13 cellular contexts compared by ENCODE assay signal in genomic region chr17:75364078-75364477, GRCh38. TPM values are rescaled to one million over a fixed set of nuclear protein-coding genes. Genes with fewer than 3 reads are reported as not detected.
DNase-seq lines count a peak whose midpoint lies in the region; ATAC-seq, FAIRE-seq and TF ChIP-seq lines count a peak whose summit lies in the region.
"Had no signal": no experiment of that assay in that cellular context is flagged by ENCODE, and none has a peak within 500 bp of the region (broad histone marks: within the 10 kb centered on the region; RNA-seq: fewer than 3 reads in every experiment).

No MANE protein-coding gene starts in this region.

- H3K4me1 ChIP-seq in spleen: peaks cover 46 to 100% (median 92%) of the 10 kb centered on the region in 6 donors
- peaks cover 33% of the 10 kb centered on the region for H3K4me1 ChIP-seq in testis
- H3K4me1 ChIP-seq in HepG2 (ENCODE audit: insufficient read depth, low read length): peaks cover 90% of the 10 kb centered on the region

- peak overlapping the region; percentile 10 for H3K4me3 Mint-ChIP-seq in activated T-helper 17 cell treated with anti-CD3 and anti-CD28 coated beads, Interleukin-2, amount 50 U/mL, for 72 hours

- FAIRE-seq in H54 (lab: Jason Lieb, UNC): peak; percentile 98
- no peak for FAIRE-seq in HepG2 (lab: Jason Lieb, UNC)
- FAIRE-seq: D721Med had no signal

- H4K20me1 ChIP-seq in HepG2 (ENCODE audit: insufficient read depth, low read length): peaks cover 23% of the 10 kb centered on the region

- H3K36me3 ChIP-seq in spleen (no peaks in the 10 kb centered on the region), testis (ENCODE audit: low read depth, missing control alignments) (no peaks in the 10 kb centered on the region), HepG2 (replicated peaks in 1 of 2; ENCODE audit: control insufficient read depth in 1 of 2, insufficient read depth in 2 of 2, low read length in 2 of 2) (no peaks in the 10 kb centered on the region)

- H3K27me3 ChIP-seq in spleen (replicated peaks in 1 of 7): no peaks in the 10 kb centered on the region
- H3K27me3 ChIP-seq in testis: no peaks in the 10 kb centered on the region
- no peaks in the 10 kb centered on the region for H3K27me3 ChIP-seq in HepG2 (ENCODE audit: control insufficient read depth in 1 of 2, insufficient read depth in 2 of 2, low read length in 2 of 2)

- H3K27ac ChIP-seq in caudate nucleus (ENCODE audit: low read depth, low read length): no peak overlapping the region
- no peak overlapping the region for H3K27ac ChIP-seq in spleen
- H3K27ac ChIP-seq in testis: no peak overlapping the region
- no peak overlapping the region for H3K27ac ChIP-seq in HepG2 (ENCODE audit: extremely low read length, insufficient read depth, low read length)
- H3K27ac ChIP-seq: VCaP had no signal

- TF ChIP-seq EP300 in HepG2 (IDR thresholded peaks at IDR 0.05; ENCODE audit: low read depth in 2 of 2, low read length in 2 of 2): no peak
- TF ChIP-seq EP300 in HepG2 (CRISPR knock-in tag; IDR thresholded peaks at IDR 0.05; ENCODE audit: borderline replicate concordance): no peak

- POLR2A ChIA-PET in HepG2 (lab: Yijun Ruan, JAX): no interaction called here

- peaks cover 97% of the 10 kb centered on the region for H3K79me2 ChIP-seq in HepG2 (ENCODE audit: insufficient read depth, low read length)

- peaks cover 71% of the 10 kb centered on the region for H3K4me1 Mint-ChIP-seq in activated T-helper 17 cell treated with anti-CD3 and anti-CD28 coated beads, Interleukin-2, amount 50 U/mL, for 72 hours

- TF ChIP-seq POLR2A in H54 (IDR thresholded peaks at IDR 0.05; ENCODE audit: low read depth, low read length) (no peak), spleen (IDR thresholded peaks at IDR 0.05) (no peak), testis (IDR thresholded peaks at IDR 0.05) (no peak), HepG2 (IDR thresholded peaks at IDR 0.05; ENCODE audit: insufficient read depth in 1 of 2, low read depth in 2 of 2, low read length in 2 of 2) (no peak)

- no peaks in the 10 kb centered on the region for H3K9me3 ChIP-seq in spleen
- no peaks in the 10 kb centered on the region for H3K9me3 ChIP-seq in testis
- no peaks in the 10 kb centered on the region for H3K9me3 ChIP-seq in HepG2 (ENCODE audit: low read length)

- H3K27me3 Mint-ChIP-seq in activated T-helper 17 cell treated with anti-CD3 and anti-CD28 coated beads, Interleukin-2, amount 50 U/mL, for 72 hours: no peaks in the 10 kb centered on the region
- H3K27me3 Mint-ChIP-seq: brain had no signal

- H3K27ac Mint-ChIP-seq in activated T-helper 17 cell treated with anti-CD3 and anti-CD28 coated beads, Interleukin-2, amount 50 U/mL, for 72 hours: no peak overlapping the region

- no peak for TF ChIP-seq RAD21 in HepG2 (CRISPR knock-in tag; IDR thresholded peaks at IDR 0.05)

- CTCF ChIA-PET in HepG2 (lab: Yijun Ruan, JAX; ENCODE audit: low intra/inter-chr PET ratio, low total read pairs): no interaction called here

- DNase-seq in AG08396 (ENCODE audit: low spot score): peak; percentile 59
- DNase-seq in H54 (ENCODE audit: insufficient read length, low spot score): peak; percentile 51
- DNase-seq in left colon: no peak
- no peak for DNase-seq in caudate nucleus (lab: John Stamatoyannopoulos, UW)
- DNase-seq in spleen: no peak
- no peak for DNase-seq in testis
- no peak for DNase-seq in HepG2 (ENCODE audit: low spot score)
- DNase-seq: KG1, nucleus accumbens had no signal

- no TSS peak for BruUV-seq in HepG2 (replicated peaks; lab: Mats Ljungman, UMichigan)

- intact Hi-C loops in left colon (cut with DNase I, micrococcal nuclease) (no loop called here), spleen (cut with DNase I; ENCODE audit: low total_unique reads) (no loop called here), testis (cut with DNase I; ENCODE audit: low total_unique reads) (no loop called here), HepG2 (cut with micrococcal nuclease; ENCODE audit: unreplicated experiment) (no loop called here)

- peaks cover 6% of the 10 kb centered on the region for H3K36me3 Mint-ChIP-seq in activated T-helper 17 cell treated with anti-CD3 and anti-CD28 coated beads, Interleukin-2, amount 50 U/mL, for 72 hours (ENCODE audit: low read depth)
- H3K36me3 Mint-ChIP-seq: brain had no signal

- TF ChIP-seq CTCF in spleen (IDR thresholded peaks at IDR 0.05 in 8 of 11, conservative IDR thresholded peaks at IDR 0.05 in 3 of 11): no peak
- TF ChIP-seq CTCF in testis (IDR thresholded peaks at IDR 0.05): no peak
- no peak for TF ChIP-seq CTCF in HepG2 (CRISPR knock-in tag; IDR thresholded peaks at IDR 0.05)

- no peaks in the 10 kb centered on the region for H3K9me3 Mint-ChIP-seq in activated T-helper 17 cell treated with anti-CD3 and anti-CD28 coated beads, Interleukin-2, amount 50 U/mL, for 72 hours
- H3K9me3 Mint-ChIP-seq: brain had no signal

- H3K4me3 ChIP-seq in spleen (no peak overlapping the region), testis (no peak overlapping the region), HepG2 (replicated peaks in 1 of 3; ENCODE audit: insufficient read depth in 1 of 3, low read depth in 2 of 3, low read length in 3 of 3) (no peak overlapping the region)

- H3K9ac ChIP-seq in HepG2 (ENCODE audit: insufficient read depth, low read depth, low read length): no peak overlapping the region

- H3K4me2 ChIP-seq in HepG2 (ENCODE audit: low read depth, low read length): no peak overlapping the region

- no peak overlapping the region for H2AFZ ChIP-seq in HepG2 (ENCODE audit: low read length)

- ATAC-seq in activated T-helper 17 cell treated with anti-CD3 and anti-CD28 coated beads, Interleukin-2, amount 50 U/mL, for 72 hours (replicated peaks): no peak
- ATAC-seq in left colon (peak; percentile 56), HepG2 (no peak)

- WGBS in spleen, 5 donors: 83 to 90% (median 88%) methylated on average over 2 of the region's 2 CpGs
- 85 to 98% methylated on average over 2 of the region's 2 CpGs for WGBS in testis, 2 donors
- WGBS in HepG2 (ENCODE audit: low lambda C conversion rate): 97% methylated on average over 2 of the region's 2 CpGs

- in situ Hi-C loops in HepG2 (cut with HindIII; ENCODE audit: extremely low pct_ligation_motif_present, low pct_unique_long_range_greater_than_20kb): no loop called here

TF ChIP-seq in HepG2, 621 proteins besides CTCF, POLR2A, EP300 and RAD21 (continues in another document):
- no peak for TF ChIP-seq TEF (CRISPR knock-in tag; IDR thresholded peaks at IDR 0.05)
- no peak for TF ChIP-seq KLF15 (CRISPR knock-in tag; IDR thresholded peaks at IDR 0.05; ENCODE audit: borderline replicate concordance)
- TF ChIP-seq SP140L (CRISPR knock-in tag; IDR thresholded peaks at IDR 0.05; ENCODE audit: borderline replicate concordance): no peak

RNA-seq across cellular contexts. Expression of gene GRB2, which starts 41.4 kb away (rescaled TPM):
- 100 to 1,000 TPM; 141 to 163 TPM for total RNA-seq in activated T-helper 17 cell treated with anti-CD3 and anti-CD28 coated beads, Interleukin-2, amount 50 U/mL, for 72 hours
- total RNA-seq in left colon: 100 to 1,000 TPM; 112 to 117 TPM
- 100 to 1,000 TPM; 180 to 352 (median 238) TPM for total RNA-seq in spleen
- polyA plus RNA-seq in spleen: 100 to 1,000 TPM in 1 of 3 donors, 10 to 100 TPM in 2; 66.8 to 117 (median 85.2) TPM
- 10 to 100 TPM; 61.8 to 78.9 TPM for total RNA-seq in testis
- 54.6 TPM for polyA plus RNA-seq in testis (ENCODE audit: insufficient read depth, low read depth, low replicate concordance)
- 92.3 and 95.7 TPM in 2 replicates for total RNA-seq in HepG2 (2016; rRNA removed; fragmentation: Illumina TruSeq; extraction: Trizol)
- 9.5 and 11.4 TPM in 2 replicates for total RNA-seq in HepG2 (2016; cell fraction: cytosol; rRNA removed; fragmentation: Illumina TruSeq; extraction: Trizol; ENCODE audit: low read depth)
- total RNA-seq in HepG2 (2016; cell fraction: insoluble cytoplasmic fraction; rRNA removed; fragmentation: Illumina TruSeq; extraction: Trizol): 81.8 and 96.0 TPM in 2 replicates
- total RNA-seq in HepG2 (2016; cell fraction: membrane; rRNA removed; fragmentation: Illumina TruSeq; extraction: Trizol): 34.4 and 43.9 TPM in 2 replicates
- 44.5 and 52.3 TPM in 2 replicates for total RNA-seq in HepG2 (2016; cell fraction: nucleus; rRNA removed; fragmentation: Illumina TruSeq; extraction: Trizol)
- polyA plus RNA-seq in HepG2 (2011; rRNA removed): 67.9 and 84.6 TPM in 2 replicates
- polyA plus RNA-seq in HepG2 (2011; cell fraction: cytosol; rRNA removed): 65.4 and 67.1 TPM in 2 replicates
- polyA plus RNA-seq in HepG2 (2011; cell fraction: nucleus; rRNA removed): 28.7 and 29.6 TPM in 2 replicates
- 66.8 and 70.9 TPM in 2 replicates for polyA plus RNA-seq in HepG2 (2012)
- polyA plus RNA-seq in HepG2 (2016; cell fraction: cytosol; fragmentation: Illumina TruSeq; extraction: Trizol; ENCODE audit: low read depth): 13.1 and 18.8 TPM in 2 replicates
- 142 and 160 TPM in 2 replicates for polyA plus RNA-seq in HepG2 (2016; cell fraction: insoluble cytoplasmic fraction; fragmentation: Illumina TruSeq; extraction: Trizol; ENCODE audit: low read depth)
- 28.8 and 38.8 TPM in 2 replicates for polyA plus RNA-seq in HepG2 (2016; cell fraction: membrane; fragmentation: Illumina TruSeq; extraction: Trizol; ENCODE audit: low read depth)
- polyA plus RNA-seq in HepG2 (2016; cell fraction: nucleus; fragmentation: Illumina TruSeq; extraction: Trizol; ENCODE audit: insufficient read depth, low read depth): 76.0 and 89.2 TPM in 2 replicates
- polyA minus RNA-seq in HepG2 (2011; rRNA and poly(A)+ RNA removed; ENCODE audit: low replicate concordance): 55.3 and 73.1 TPM in 2 replicates
- polyA minus RNA-seq in HepG2 (2011; cell fraction: cytosol; rRNA and poly(A)+ RNA removed): 26.1 and 30.8 TPM in 2 replicates
- polyA minus RNA-seq in HepG2 (2011; cell fraction: nucleus; rRNA and poly(A)+ RNA removed): 44.4 and 46.2 TPM in 2 replicates

Comparison
In these comparisons a context has a peak if more than half of its experiments do, and no peak if none do; other contexts are left out.
1. DNase-seq: peak in AG08396 (single experiment) and H54 (single experiment); none in left colon (0 of 2), caudate nucleus (0 of 61), spleen (single experiment), testis (single experiment) and HepG2 (single experiment).